ENCODE assay signal across 8 cellular contexts in genomic region chr13:38350114-38350617, GRCh38. TPM values are rescaled to one million over a fixed set of nuclear protein-coding genes. Genes with fewer than 3 reads are reported as not detected.
DNase-seq lines count a peak whose midpoint lies in the region; ATAC-seq and TF ChIP-seq lines count a peak whose summit lies in the region.

No MANE protein-coding gene starts in this region.

- peaks cover 9 to 16% (median 10%) of the 10 kb centered on the region in 3 donors for H3K36me3 ChIP-seq in tibial artery

- no peaks in the 10 kb centered on the region for H3K27me3 ChIP-seq in tibial artery

- peak overlapping the region; percentile 98 for H3K4me3 Mint-ChIP-seq in activated T-helper 1 cell treated with anti-CD3 and anti-CD28 coated beads, Interleukin-12 subunit alpha, Interleukin-12 subunit beta, Interleukin-2, Interleukin-4 antibody, amounts not matched to agents 30 ng/mL and 10 ng/mL and 1 ng/mL, durations not matched to agents 14 hours and 24 hours and 36 hours

- TF ChIP-seq CTCF in fibroblast of villous mesenchyme (IDR thresholded peaks at IDR 0.05; ENCODE audit: insufficient read depth, low read depth, low read length): no peak
- TF ChIP-seq CTCF in tibial artery (IDR thresholded peaks at IDR 0.05): no peak

- peaks cover 36% of the 10 kb centered on the region for H3K4me1 Mint-ChIP-seq in activated T-helper 1 cell treated with anti-CD3 and anti-CD28 coated beads, Interleukin-12 subunit alpha, Interleukin-12 subunit beta, Interleukin-2, Interleukin-4 antibody, amounts not matched to agents 30 ng/mL and 10 ng/mL and 1 ng/mL, durations not matched to agents 14 hours and 24 hours and 36 hours (ENCODE audit: low read depth)

- ATAC-seq in HG02943 (IDR thresholded peaks at IDR 0.05; ENCODE audit: low read depth, unreplicated experiment): peak; percentile 39

- peak overlapping the region; percentile 80 for H3K4me3 ChIP-seq in fibroblast of villous mesenchyme (ENCODE audit: low read depth, low read length)
- H3K4me3 ChIP-seq in tibial artery: peak overlapping the region; percentile 67 to 90

- peak overlapping the region; percentile 82 to 93 for H3K27ac ChIP-seq in tibial artery

- H3K9me3 Mint-ChIP-seq in activated T-helper 1 cell treated with anti-CD3 and anti-CD28 coated beads, Interleukin-12 subunit alpha, Interleukin-12 subunit beta, Interleukin-2, Interleukin-4 antibody, amounts not matched to agents 30 ng/mL and 10 ng/mL and 1 ng/mL, durations not matched to agents 14 hours and 24 hours and 36 hours: no peaks in the 10 kb centered on the region

- peak; percentile 42 for DNase-seq in NK-92 treated with Interleukin-12 subunit alpha and Interleukin-12 subunit beta, amount 100 ng/mL, for 24 hours (lab: John Stamatoyannopoulos, UW)
- DNase-seq in NK-92 (lab: John Stamatoyannopoulos, UW; ENCODE audit: unreplicated experiment) (no peak), NCI-H748 treated with DMSO at 0.1 percent for 48 hours (lab: John Stamatoyannopoulos, UW) (peak; percentile 31), fibroblast of villous mesenchyme (ENCODE audit: low read depth) (peak; percentile 65), nucleus accumbens (lab: John Stamatoyannopoulos, UW) (peak in 32 of 56 donors; percentile 14 to 80 (median 52)), tibial artery (peak; percentile 71 to 78)
- peak; percentile 44 for DNase-seq in activated T-helper 1 cell treated with anti-CD3 and anti-CD28 coated beads, Interleukin-12 subunit alpha, Interleukin-12 subunit beta, Interleukin-2, Interleukin-4 antibody, amounts not matched to agents 30 ng/mL and 10 ng/mL and 1 ng/mL, durations not matched to agents 14 hours and 24 hours and 36 hours (ENCODE audit: low spot score)

- no peaks in the 10 kb centered on the region for H3K9me3 ChIP-seq in tibial artery

- peaks cover 3% of the 10 kb centered on the region for H3K27me3 Mint-ChIP-seq in activated T-helper 1 cell treated with anti-CD3 and anti-CD28 coated beads, Interleukin-12 subunit alpha, Interleukin-12 subunit beta, Interleukin-2, Interleukin-4 antibody, amounts not matched to agents 30 ng/mL and 10 ng/mL and 1 ng/mL, durations not matched to agents 14 hours and 24 hours and 36 hours (ENCODE audit: insufficient read depth)

- H3K4me1 ChIP-seq in tibial artery: peaks cover 0 to 24% (median 15%) of the 10 kb centered on the region in 4 donors

- H3K36me3 Mint-ChIP-seq in activated T-helper 1 cell treated with anti-CD3 and anti-CD28 coated beads, Interleukin-12 subunit alpha, Interleukin-12 subunit beta, Interleukin-2, Interleukin-4 antibody, amounts not matched to agents 30 ng/mL and 10 ng/mL and 1 ng/mL, durations not matched to agents 14 hours and 24 hours and 36 hours (ENCODE audit: low read depth): peaks cover 31% of the 10 kb centered on the region

- intact Hi-C loops in activated T-helper 1 cell treated with anti-CD3 and anti-CD28 coated beads, Interleukin-12 subunit alpha, Interleukin-12 subunit beta, Interleukin-2, Interleukin-4 antibody, amounts not matched to agents 30 ng/mL and 10 ng/mL and 1 ng/mL, durations not matched to agents 14 hours and 24 hours and 36 hours (cut with micrococcal nuclease): no loop called here
- intact Hi-C loops in tibial artery (cut with DNase I; ENCODE audit: low total_unique reads): no loop called here

- peak overlapping the region; percentile 100 for H3K27ac Mint-ChIP-seq in activated T-helper 1 cell treated with anti-CD3 and anti-CD28 coated beads, Interleukin-12 subunit alpha, Interleukin-12 subunit beta, Interleukin-2, Interleukin-4 antibody, amounts not matched to agents 30 ng/mL and 10 ng/mL and 1 ng/mL, durations not matched to agents 14 hours and 24 hours and 36 hours

RNA-seq across cellular contexts. Expression of gene UFM1, which starts 0.5 kb away (rescaled TPM):
- total RNA-seq in activated T-helper 1 cell treated with anti-CD3 and anti-CD28 coated beads, Interleukin-12 subunit alpha, Interleukin-12 subunit beta, Interleukin-2, Interleukin-4 antibody, amounts not matched to agents 30 ng/mL and 10 ng/mL and 1 ng/mL, durations not matched to agents 14 hours and 24 hours and 36 hours: 66.9 and 71.3 TPM in 2 replicates
- total RNA-seq in fibroblast of villous mesenchyme: 88.3 and 114 TPM in 2 replicates
